ENCODE assay signal across 1 cellular context in the genomic region with DNA sequence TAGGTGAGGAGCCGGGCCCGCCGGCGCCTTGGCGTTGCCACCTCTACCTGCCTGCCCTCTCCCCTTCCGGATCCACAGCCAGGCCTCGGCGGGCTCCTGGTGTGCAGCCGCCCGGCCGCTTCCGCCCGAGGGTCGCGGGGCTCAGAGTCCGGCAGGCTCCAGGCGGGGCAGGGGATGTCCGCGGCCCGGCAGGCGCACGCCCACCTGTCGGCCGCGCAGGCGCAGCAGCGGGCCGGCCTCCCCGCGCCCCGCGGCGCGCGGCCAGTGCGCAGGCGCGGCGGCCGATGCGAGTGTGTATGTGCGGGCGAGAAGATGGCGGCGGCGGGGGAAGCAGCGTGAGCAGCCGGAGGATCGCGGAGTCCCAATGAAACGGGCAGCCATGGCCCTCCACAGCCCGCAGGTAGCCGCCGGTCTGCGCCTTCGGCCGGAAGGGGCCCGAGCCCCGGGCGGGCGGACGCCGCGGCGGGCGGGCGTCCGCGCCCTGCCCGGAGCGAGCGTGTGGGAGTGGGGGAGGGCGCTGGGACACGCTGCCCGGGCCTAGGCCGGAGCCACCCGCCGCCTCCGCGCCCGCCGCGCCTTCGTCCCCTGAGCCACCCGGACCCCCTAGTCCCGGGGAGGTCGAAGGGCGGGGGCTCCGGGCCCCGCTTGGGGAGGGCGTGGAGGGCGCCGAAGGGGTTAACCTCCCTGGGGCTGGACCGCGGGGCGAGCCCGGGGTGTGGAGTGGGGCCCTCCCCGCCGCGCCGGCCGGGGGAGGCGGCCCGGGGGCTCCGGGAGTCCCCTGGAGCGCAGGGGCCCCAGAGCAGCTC.
TF ChIP-seq lines count a peak whose summit lies in the region.

Gene USP10 (plus strand): TSS at position 289 of the 806 bp plus-strand sequence. CDS start 91 bp downstream, at position 380.

TF ChIP-seq in HepG2, 621 proteins besides CTCF, POLR2A, EP300 and RAD21 (continued from another document and continues in another):
- TF ChIP-seq ZNF18 (CRISPR knock-in tag; IDR thresholded peaks at IDR 0.05; ENCODE audit: insufficient replicate concordance) = no peak
- no peak for TF ChIP-seq TFE3 (CRISPR knock-in tag; IDR thresholded peaks at IDR 0.05)
- TF ChIP-seq ZNF83 (CRISPR knock-in tag; IDR thresholded peaks at IDR 0.05; ENCODE audit: borderline replicate concordance) = no peak
- no peak for TF ChIP-seq PRPF4 (IDR thresholded peaks at IDR 0.05; ENCODE audit: low read depth, low read length, poor library complexity, severe bottlenecking)
- TF ChIP-seq, protein P1, sequence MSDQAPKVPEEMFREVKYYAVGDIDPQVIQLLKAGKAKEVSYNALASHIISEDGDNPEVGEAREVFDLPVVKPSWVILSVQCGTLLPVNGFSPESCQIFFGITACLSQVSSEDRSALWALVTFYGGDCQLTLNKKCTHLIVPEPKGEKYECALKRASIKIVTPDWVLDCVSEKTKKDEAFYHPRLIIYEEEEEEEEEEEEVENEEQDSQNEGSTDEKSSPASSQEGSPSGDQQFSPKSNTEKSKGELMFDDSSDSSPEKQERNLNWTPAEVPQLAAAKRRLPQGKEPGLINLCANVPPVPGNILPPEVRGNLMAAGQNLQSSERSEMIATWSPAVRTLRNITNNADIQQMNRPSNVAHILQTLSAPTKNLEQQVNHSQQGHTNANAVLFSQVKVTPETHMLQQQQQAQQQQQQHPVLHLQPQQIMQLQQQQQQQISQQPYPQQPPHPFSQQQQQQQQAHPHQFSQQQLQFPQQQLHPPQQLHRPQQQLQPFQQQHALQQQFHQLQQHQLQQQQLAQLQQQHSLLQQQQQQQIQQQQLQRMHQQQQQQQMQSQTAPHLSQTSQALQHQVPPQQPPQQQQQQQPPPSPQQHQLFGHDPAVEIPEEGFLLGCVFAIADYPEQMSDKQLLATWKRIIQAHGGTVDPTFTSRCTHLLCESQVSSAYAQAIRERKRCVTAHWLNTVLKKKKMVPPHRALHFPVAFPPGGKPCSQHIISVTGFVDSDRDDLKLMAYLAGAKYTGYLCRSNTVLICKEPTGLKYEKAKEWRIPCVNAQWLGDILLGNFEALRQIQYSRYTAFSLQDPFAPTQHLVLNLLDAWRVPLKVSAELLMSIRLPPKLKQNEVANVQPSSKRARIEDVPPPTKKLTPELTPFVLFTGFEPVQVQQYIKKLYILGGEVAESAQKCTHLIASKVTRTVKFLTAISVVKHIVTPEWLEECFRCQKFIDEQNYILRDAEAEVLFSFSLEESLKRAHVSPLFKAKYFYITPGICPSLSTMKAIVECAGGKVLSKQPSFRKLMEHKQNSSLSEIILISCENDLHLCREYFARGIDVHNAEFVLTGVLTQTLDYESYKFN (CRISPR knock-in tag; conservative IDR thresholded peaks at IDR 0.05) = peak; percentile 65; the same call in 1 of the 2 replicates
- TF ChIP-seq, protein P2, sequence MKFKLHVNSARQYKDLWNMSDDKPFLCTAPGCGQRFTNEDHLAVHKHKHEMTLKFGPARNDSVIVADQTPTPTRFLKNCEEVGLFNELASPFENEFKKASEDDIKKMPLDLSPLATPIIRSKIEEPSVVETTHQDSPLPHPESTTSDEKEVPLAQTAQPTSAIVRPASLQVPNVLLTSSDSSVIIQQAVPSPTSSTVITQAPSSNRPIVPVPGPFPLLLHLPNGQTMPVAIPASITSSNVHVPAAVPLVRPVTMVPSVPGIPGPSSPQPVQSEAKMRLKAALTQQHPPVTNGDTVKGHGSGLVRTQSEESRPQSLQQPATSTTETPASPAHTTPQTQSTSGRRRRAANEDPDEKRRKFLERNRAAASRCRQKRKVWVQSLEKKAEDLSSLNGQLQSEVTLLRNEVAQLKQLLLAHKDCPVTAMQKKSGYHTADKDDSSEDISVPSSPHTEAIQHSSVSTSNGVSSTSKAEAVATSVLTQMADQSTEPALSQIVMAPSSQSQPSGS (CRISPR knock-in tag; IDR thresholded peaks at IDR 0.05) = peak; percentile 35; the same call in 1 of the 2 replicates
- peak; percentile 69; the same call in 1 of the 2 replicates for TF ChIP-seq ZNF616 (CRISPR knock-in tag; IDR thresholded peaks at IDR 0.05; ENCODE audit: low read depth)
- TF ChIP-seq SRY (CRISPR knock-in tag; IDR thresholded peaks at IDR 0.05) = no peak; the same call in none of the 2 replicates
- TF ChIP-seq, protein P3, sequence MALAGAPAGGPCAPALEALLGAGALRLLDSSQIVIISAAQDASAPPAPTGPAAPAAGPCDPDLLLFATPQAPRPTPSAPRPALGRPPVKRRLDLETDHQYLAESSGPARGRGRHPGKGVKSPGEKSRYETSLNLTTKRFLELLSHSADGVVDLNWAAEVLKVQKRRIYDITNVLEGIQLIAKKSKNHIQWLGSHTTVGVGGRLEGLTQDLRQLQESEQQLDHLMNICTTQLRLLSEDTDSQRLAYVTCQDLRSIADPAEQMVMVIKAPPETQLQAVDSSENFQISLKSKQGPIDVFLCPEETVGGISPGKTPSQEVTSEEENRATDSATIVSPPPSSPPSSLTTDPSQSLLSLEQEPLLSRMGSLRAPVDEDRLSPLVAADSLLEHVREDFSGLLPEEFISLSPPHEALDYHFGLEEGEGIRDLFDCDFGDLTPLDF (CRISPR knock-in tag; IDR thresholded peaks at IDR 0.05) = 0 out of 2 replicates have a peak, but pooled peaks have one; percentile 38
- peak; percentile 74 for TF ChIP-seq SP4 (CRISPR knock-in tag; IDR thresholded peaks at IDR 0.05)
- TF ChIP-seq SNAPC4 (CRISPR knock-in tag; IDR thresholded peaks at IDR 0.05) = no peak; the same call in 1 of the 2 replicates
- TF ChIP-seq ZBTB33 (CRISPR knock-in tag; IDR thresholded peaks at IDR 0.05) = no peak
- 0 out of 2 replicates have a peak, but pooled peaks have one; percentile 12 for TF ChIP-seq CHCHD3 (CRISPR knock-in tag; IDR thresholded peaks at IDR 0.05)
- no peak for TF ChIP-seq MBD4 (IDR thresholded peaks at IDR 0.05; ENCODE audit: borderline replicate concordance, low read length)
- TF ChIP-seq, protein P4, sequence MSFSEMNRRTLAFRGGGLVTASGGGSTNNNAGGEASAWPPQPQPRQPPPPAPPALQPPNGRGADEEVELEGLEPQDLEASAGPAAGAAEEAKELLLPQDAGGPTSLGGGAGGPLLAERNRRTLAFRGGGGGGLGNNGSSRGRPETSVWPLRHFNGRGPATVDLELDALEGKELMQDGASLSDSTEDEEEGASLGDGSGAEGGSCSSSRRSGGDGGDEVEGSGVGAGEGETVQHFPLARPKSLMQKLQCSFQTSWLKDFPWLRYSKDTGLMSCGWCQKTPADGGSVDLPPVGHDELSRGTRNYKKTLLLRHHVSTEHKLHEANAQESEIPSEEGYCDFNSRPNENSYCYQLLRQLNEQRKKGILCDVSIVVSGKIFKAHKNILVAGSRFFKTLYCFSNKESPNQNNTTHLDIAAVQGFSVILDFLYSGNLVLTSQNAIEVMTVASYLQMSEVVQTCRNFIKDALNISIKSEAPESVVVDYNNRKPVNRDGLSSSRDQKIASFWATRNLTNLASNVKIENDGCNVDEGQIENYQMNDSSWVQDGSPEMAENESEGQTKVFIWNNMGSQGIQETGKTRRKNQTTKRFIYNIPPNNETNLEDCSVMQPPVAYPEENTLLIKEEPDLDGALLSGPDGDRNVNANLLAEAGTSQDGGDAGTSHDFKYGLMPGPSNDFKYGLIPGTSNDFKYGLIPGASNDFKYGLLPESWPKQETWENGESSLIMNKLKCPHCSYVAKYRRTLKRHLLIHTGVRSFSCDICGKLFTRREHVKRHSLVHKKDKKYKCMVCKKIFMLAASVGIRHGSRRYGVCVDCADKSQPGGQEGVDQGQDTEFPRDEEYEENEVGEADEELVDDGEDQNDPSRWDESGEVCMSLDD (CRISPR knock-in tag; IDR thresholded peaks at IDR 0.05; ENCODE audit: borderline replicate concordance) = peak; percentile 40; the same call in 1 of the 2 replicates
- TF ChIP-seq ZNF772 (CRISPR knock-in tag; IDR thresholded peaks at IDR 0.05) = peak; percentile 84
- TF ChIP-seq RBM39 (IDR thresholded peaks at IDR 0.05; ENCODE audit: low read depth, low read length, poor library complexity, severe bottlenecking) = peak; percentile 63
- TF ChIP-seq, protein P5, sequence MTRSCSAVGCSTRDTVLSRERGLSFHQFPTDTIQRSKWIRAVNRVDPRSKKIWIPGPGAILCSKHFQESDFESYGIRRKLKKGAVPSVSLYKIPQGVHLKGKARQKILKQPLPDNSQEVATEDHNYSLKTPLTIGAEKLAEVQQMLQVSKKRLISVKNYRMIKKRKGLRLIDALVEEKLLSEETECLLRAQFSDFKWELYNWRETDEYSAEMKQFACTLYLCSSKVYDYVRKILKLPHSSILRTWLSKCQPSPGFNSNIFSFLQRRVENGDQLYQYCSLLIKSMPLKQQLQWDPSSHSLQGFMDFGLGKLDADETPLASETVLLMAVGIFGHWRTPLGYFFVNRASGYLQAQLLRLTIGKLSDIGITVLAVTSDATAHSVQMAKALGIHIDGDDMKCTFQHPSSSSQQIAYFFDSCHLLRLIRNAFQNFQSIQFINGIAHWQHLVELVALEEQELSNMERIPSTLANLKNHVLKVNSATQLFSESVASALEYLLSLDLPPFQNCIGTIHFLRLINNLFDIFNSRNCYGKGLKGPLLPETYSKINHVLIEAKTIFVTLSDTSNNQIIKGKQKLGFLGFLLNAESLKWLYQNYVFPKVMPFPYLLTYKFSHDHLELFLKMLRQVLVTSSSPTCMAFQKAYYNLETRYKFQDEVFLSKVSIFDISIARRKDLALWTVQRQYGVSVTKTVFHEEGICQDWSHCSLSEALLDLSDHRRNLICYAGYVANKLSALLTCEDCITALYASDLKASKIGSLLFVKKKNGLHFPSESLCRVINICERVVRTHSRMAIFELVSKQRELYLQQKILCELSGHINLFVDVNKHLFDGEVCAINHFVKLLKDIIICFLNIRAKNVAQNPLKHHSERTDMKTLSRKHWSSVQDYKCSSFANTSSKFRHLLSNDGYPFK (CRISPR knock-in tag; IDR thresholded peaks at IDR 0.05; ENCODE audit: borderline replicate concordance) = no peak
- TF ChIP-seq ZNF160 (CRISPR knock-in tag; IDR thresholded peaks at IDR 0.05) = no peak; the same call in 1 of the 2 replicates
- TF ChIP-seq MLX (CRISPR knock-in tag; IDR thresholded peaks at IDR 0.05) = peak; percentile 8; the same call in 1 of the 2 replicates
